Comparison of ENCODE assay signal across 18 cellular contexts in genomic region chr4:2332976-2333319, GRCh38.
DNase-seq lines count a peak whose midpoint lies in the region; ATAC-seq and TF ChIP-seq lines count a peak whose summit lies in the region.
"Had no signal": no experiment of that assay in that cellular context is flagged by ENCODE, and none has a peak within 500 bp of the region (broad histone marks: within the 10 kb centered on the region; RNA-seq: fewer than 3 reads in every experiment).

No MANE protein-coding gene starts in this region.

- H3K9ac ChIP-seq in mucosa of rectum (ENCODE audit: low read depth in 1 of 2, low read length in 2 of 2): no peak overlapping the region
- H3K9ac ChIP-seq: GM23248, KMS-11 had no signal

- no peak for ATAC-seq in GM21515 (IDR thresholded peaks at IDR 0.05; ENCODE audit: unreplicated experiment)

- DNase-seq in D341Med (ENCODE audit: low spot score): peak; percentile 38
- peak; percentile 44 for DNase-seq in ecto neural progenitor cell (ENCODE audit: low spot score)
- no peak for DNase-seq in endothelial cell (ENCODE audit: low spot score)
- no peak for DNase-seq in NCI-H1436 (lab: John Stamatoyannopoulos, UW)
- DNase-seq in DMS114 treated with DMSO at 0.1 percent for 48 hours (lab: John Stamatoyannopoulos, UW; ENCODE audit: unreplicated experiment): no peak
- DNase-seq: ACHN; BE2C; Caco-2; CD4-positive, alpha-beta T cell; DMS79 treated with DMSO at 0.1 percent for 48 hours; GM23248; HCEC 1CT had no signal

- H3K9me3 Mint-ChIP-seq in endothelial cell (ENCODE audit: unreplicated experiment): no peaks in the 10 kb centered on the region

- no peak for TF ChIP-seq CTCF in HEK293 (tag by site-specific recombination; IDR thresholded peaks at IDR 0.05)
- TF ChIP-seq CTCF in endothelial cell (IDR thresholded peaks at IDR 0.05; ENCODE audit: unreplicated experiment): no peak

- peaks cover 6% of the 10 kb centered on the region for H3K36me3 Mint-ChIP-seq in endothelial cell (ENCODE audit: low read depth, unreplicated experiment)

- no peaks in the 10 kb centered on the region for H3K27me3 ChIP-seq in mucosa of rectum (ENCODE audit: control insufficient read depth in 2 of 2, insufficient read depth in 2 of 2, low read length in 2 of 2)
- H3K27me3 ChIP-seq: BE2C had no signal

- H3K9me3 ChIP-seq in HEK293 (ENCODE audit: control insufficient read depth, insufficient read depth, low read depth, low read length) (no peaks in the 10 kb centered on the region), mucosa of rectum (ENCODE audit: control insufficient read depth in 2 of 2, low read length in 2 of 2) (peaks cover 0 to 3% of the 10 kb centered on the region in 2 donors)
- H3K9me3 ChIP-seq: BE2C, Caco-2 had no signal

- H3K27ac ChIP-seq in HEK293 (ENCODE audit: extremely low read depth, low read depth, low read length): no peak overlapping the region
- peak overlapping the region; percentile 52 to 81 for H3K27ac ChIP-seq in mucosa of rectum (ENCODE audit: low read depth in 2 of 2, low read length in 2 of 2)
- H3K27ac ChIP-seq: C4-2B, GM23248, KMS-11 had no signal

- H3K36me3 ChIP-seq in HEK293 (ENCODE audit: control insufficient read depth in 2 of 2, insufficient read depth in 1 of 2, low read length in 2 of 2) (no peaks in the 10 kb centered on the region), mucosa of rectum (ENCODE audit: control insufficient read depth in 2 of 2, insufficient read depth in 2 of 2, low read length in 2 of 2) (no peaks in the 10 kb centered on the region)
- H3K36me3 ChIP-seq: BE2C had no signal

- H3K4me3 Mint-ChIP-seq in endothelial cell (ENCODE audit: unreplicated experiment): no peak overlapping the region
- H3K4me3 Mint-ChIP-seq: CD4-positive, alpha-beta T cell had no signal

- CTCF ChIA-PET in HEK293 (lab: Yijun Ruan, JAX): no interaction called here

- peaks cover 6% of the 10 kb centered on the region for H3K4me1 ChIP-seq in HEK293 (ENCODE audit: control insufficient read depth, insufficient read depth, low read length)
- H3K4me1 ChIP-seq in mucosa of rectum (ENCODE audit: control insufficient read depth in 2 of 2, insufficient read depth in 2 of 2, low read length in 2 of 2): peaks cover 8 to 11% of the 10 kb centered on the region in 2 donors
- H3K4me1 ChIP-seq: BE2C, Caco-2 had no signal

- H3K4me1 Mint-ChIP-seq in endothelial cell (ENCODE audit: unreplicated experiment): peaks cover 4% of the 10 kb centered on the region

- peaks cover 5% of the 10 kb centered on the region for H3K27me3 Mint-ChIP-seq in endothelial cell (ENCODE audit: unreplicated experiment)
- H3K27me3 Mint-ChIP-seq: CD4-positive, alpha-beta T cell had no signal

- POLR2A ChIA-PET in HEK293 (lab: Yijun Ruan, JAX): no interaction called here

- no peak overlapping the region for H3K27ac Mint-ChIP-seq in endothelial cell (ENCODE audit: unreplicated experiment)
- H3K27ac Mint-ChIP-seq: CD4-positive, alpha-beta T cell had no signal

- H3K4me3 ChIP-seq in HEK293 (ENCODE audit: low read depth, low read length) (no peak overlapping the region), mucosa of rectum (ENCODE audit: low read length in 2 of 2) (no peak overlapping the region)
- H3K4me3 ChIP-seq: GM12878, GM23248 had no signal

TF ChIP-seq in HEK293, 187 proteins besides CTCF, POLR2A, EP300 and RAD21:
- TF ChIP-seq GLIS1 (tag by site-specific recombination; IDR thresholded peaks at IDR 0.05) (peak; percentile 86), HOXD13 (CRISPR knock-in tag; IDR thresholded peaks at IDR 0.05; ENCODE audit: borderline replicate concordance) (no peak), ZNF423 (tag by site-specific recombination; IDR thresholded peaks at IDR 0.05) (no peak), GLIS2 (tag by site-specific recombination; IDR thresholded peaks at IDR 0.05) (peak; percentile 60; the same call in 1 of the 2 replicates), ZNF2 (tag by site-specific recombination; IDR thresholded peaks at IDR 0.05) (no peak), ZNF174 (tag by site-specific recombination; IDR thresholded peaks at IDR 0.05) (no peak), ELK4 (IDR thresholded peaks at IDR 0.05; ENCODE audit: borderline replicate concordance, low read depth, low read length) (no peak), ZNF324 (tag by site-specific recombination; IDR thresholded peaks at IDR 0.05) (no peak), ZIC2 (tag by site-specific recombination; IDR thresholded peaks at IDR 0.05) (0 out of 2 replicates have a peak, but pooled peaks have one; percentile 1), RBAK (tag by site-specific recombination; IDR thresholded peaks at IDR 0.05) (no peak), ZNF560 (tag by site-specific recombination; IDR thresholded peaks at IDR 0.05; ENCODE audit: borderline replicate concordance) (no peak)
TF ChIP-seq in HEK293: peak in this region for 3.

Comparison
In these comparisons a context has a peak if more than half of its experiments do, and no peak if none do; other contexts are left out.
1. DNase-seq: peak in D341Med (single experiment) and ecto neural progenitor cell (single experiment); none in endothelial cell (single experiment), NCI-H1436 (single experiment) and DMS114 treated with DMSO at 0.1 percent for 48 hours (single experiment).